19 cellular contexts compared by ENCODE assay signal in genomic region chr3:102020670-102021069, GRCh38.
A peak's percentile ranks its signal among the peaks of the same experiment; 100 is the strongest.
DNase-seq lines count a peak whose midpoint lies in the region; ATAC-seq, FAIRE-seq and TF ChIP-seq lines count a peak whose summit lies in the region.
"Had no signal": no experiment of that assay in that cellular context is flagged by ENCODE, and none has a peak within 500 bp of the region (broad histone marks: within the 10 kb centered on the region; RNA-seq: fewer than 3 reads in every experiment).

No MANE protein-coding gene starts in this region.

- POLR2A ChIA-PET in K562 (lab: Yijun Ruan, JAX): no interaction called here

- peak; percentile 42 for DNase-seq in NOMO-1 treated with DMSO at 0.1 percent for 48 hours (lab: John Stamatoyannopoulos, UW; ENCODE audit: unreplicated experiment)
- DNase-seq in NOMO-1 treated with dmso at 0.1 percent for 144 hours (lab: John Stamatoyannopoulos, UW; ENCODE audit: unreplicated experiment): no peak
- DNase-seq in K562 (ENCODE audit: extremely low read depth in 1 of 4, low spot score in 3 of 4): no peak
- no peak for DNase-seq in activated CD4-positive, CD25-positive, alpha-beta regulatory T cell treated with anti-CD3 and anti-CD28 coated beads, Interleukin-2, amount 50 U/mL, for 72 hours
- no peak for DNase-seq in KBM-7
- no peak for DNase-seq in activated naive CD8-positive, alpha-beta T cell treated with anti-CD3 and anti-CD28 coated beads for 36 hours
- DNase-seq: DMS79, NCI-H1092 treated with DMSO at 0.1 percent for 48 hours, NCI-H1436 treated with DMSO at 0.1 percent for 48 hours, NCI-H1930, NCI-H345, NCI-H524 treated with DMSO at 0.1 percent for 48 hours had no signal

- H3K36me3 ChIP-seq in Loucy (ENCODE audit: insufficient read depth, low read length): no peaks in the 10 kb centered on the region
- no peaks in the 10 kb centered on the region for H3K36me3 ChIP-seq in K562 (ENCODE audit: control insufficient read depth, insufficient read depth, low read length)
- no peaks in the 10 kb centered on the region for H3K36me3 ChIP-seq in skeletal muscle tissue (ENCODE audit: control insufficient read depth in 3 of 3, insufficient read depth in 3 of 3, low read length in 3 of 3)

- no peaks in the 10 kb centered on the region for H3K9me3 Mint-ChIP-seq in activated naive CD8-positive, alpha-beta T cell treated with anti-CD3 and anti-CD28 coated beads for 36 hours

- H3K4me3 ChIP-seq in Loucy (ENCODE audit: low read length, poor library complexity, severe bottlenecking): no peak overlapping the region
- no peak overlapping the region for H3K4me3 ChIP-seq in K562
- no peak overlapping the region for H3K4me3 ChIP-seq in skeletal muscle tissue (ENCODE audit: low read length in 3 of 3)

- no peak overlapping the region for H3K4me3 Mint-ChIP-seq in activated naive CD8-positive, alpha-beta T cell treated with anti-CD3 and anti-CD28 coated beads for 36 hours

- no peaks in the 10 kb centered on the region for H3K27me3 Mint-ChIP-seq in activated naive CD8-positive, alpha-beta T cell treated with anti-CD3 and anti-CD28 coated beads for 36 hours

- no peaks in the 10 kb centered on the region for H3K9me3 ChIP-seq in Loucy (ENCODE audit: insufficient read depth, low read depth, low read length)
- H3K9me3 ChIP-seq in K562 (replicated peaks; ENCODE audit: control insufficient read depth, insufficient read depth, low read depth, low read length): no peaks in the 10 kb centered on the region
- no peaks in the 10 kb centered on the region for H3K9me3 ChIP-seq in skeletal muscle tissue (ENCODE audit: control insufficient read depth in 3 of 3, low read length in 3 of 3)

- H3K4me2 ChIP-seq in Loucy (ENCODE audit: low read depth, low read length, poor library complexity, severe bottlenecking) (no peak overlapping the region), K562 (ENCODE audit: insufficient read depth, low read length) (no peak overlapping the region)

- H3F3A ChIP-seq in Loucy (ENCODE audit: low read depth): no peaks in the 10 kb centered on the region

- TF ChIP-seq POLR2A in K562 (conservative IDR thresholded peaks at IDR 0.05): no peak

- in situ Hi-C loops in K562 (cut with MboI): no loop called here
- in situ Hi-C loops in KBM-7 (cut with MboI; ENCODE audit: low pct_unique_long_range_greater_than_20kb, low sequenced_read_pairs): no loop called here

- TF ChIP-seq CTCF in Loucy (conservative IDR thresholded peaks at IDR 0.05; ENCODE audit: low read length) (no peak), K562 (IDR thresholded peaks at IDR 0.05 in 2 of 3, conservative IDR thresholded peaks at IDR 0.05 in 1 of 3; ENCODE audit: insufficient read depth in 2 of 3, low read depth in 1 of 3, low read length in 3 of 3) (no peak)

- no peaks in the 10 kb centered on the region for H3K36me3 Mint-ChIP-seq in activated naive CD8-positive, alpha-beta T cell treated with anti-CD3 and anti-CD28 coated beads for 36 hours

- ATAC-seq in K562: no peak
- ATAC-seq: Panc1 had no signal

- no peaks in the 10 kb centered on the region for H3K79me2 ChIP-seq in Loucy (ENCODE audit: insufficient read depth, low read length)
- no peaks in the 10 kb centered on the region for H3K79me2 ChIP-seq in K562 (ENCODE audit: control insufficient read depth, insufficient read depth, low read length)

- H3K9ac ChIP-seq in Loucy (ENCODE audit: low read depth, low read length, poor library complexity, severe bottlenecking): no peak overlapping the region
- no peak overlapping the region for H3K9ac ChIP-seq in K562 (ENCODE audit: insufficient read depth in 1 of 2, low read depth in 2 of 2, low read length in 2 of 2)
- H3K9ac ChIP-seq in skeletal muscle tissue (ENCODE audit: low read depth in 1 of 3, low read length in 3 of 3): no peak overlapping the region

- no TSS peak for BruUV-seq in K562 (replicated peaks; lab: Mats Ljungman, UMichigan)

- WGBS in K562 (ENCODE audit: insufficient coverage, low coverage, missing lambda C conversion rate): 0% methylated on average over 1 of the region's 1 CpG

- no peak for FAIRE-seq in K562 (lab: Jason Lieb, UNC)
- FAIRE-seq: GM19239, H54 had no signal

- H3K27ac ChIP-seq in K562 (ENCODE audit: extremely low read depth, low read depth, low read length) (no peak overlapping the region), skeletal muscle tissue (ENCODE audit: low read depth, low read length) (peak overlapping the region; percentile 26)
- H3K27ac ChIP-seq: 22Rv1, C4-2B had no signal

- intact Hi-C loops in K562 (cut with micrococcal nuclease): no loop called here

- H4K20me1 ChIP-seq in Loucy (ENCODE audit: insufficient read depth, low read length, poor library complexity, severe bottlenecking) (no peaks in the 10 kb centered on the region), K562 (replicated peaks; ENCODE audit: control insufficient read depth, insufficient read depth, low read length) (no peaks in the 10 kb centered on the region)

- CTCF ChIA-PET in K562 (lab: Yijun Ruan, JAX; ENCODE audit: low intra/inter-chr PET ratio): no interaction called here

- H3K4me1 ChIP-seq in Loucy (ENCODE audit: insufficient read depth, low read length, poor library complexity, severe bottlenecking) (peaks cover 9% of the 10 kb centered on the region), K562 (replicated peaks in 1 of 2; ENCODE audit: control insufficient read depth in 2 of 2, insufficient read depth in 2 of 2, low read length in 2 of 2) (no peaks in the 10 kb centered on the region), skeletal muscle tissue (ENCODE audit: control insufficient read depth in 3 of 3, insufficient read depth in 3 of 3, low read length in 3 of 3) (no peaks in the 10 kb centered on the region)

- no peak for TF ChIP-seq EP300 in K562 (IDR thresholded peaks at IDR 0.05; ENCODE audit: low read length)

- no peaks in the 10 kb centered on the region for H3K9me2 ChIP-seq in Loucy (replicated peaks; ENCODE audit: low read depth, low read length)

- TF ChIP-seq RAD21 in K562 (CRISPR knock-in tag; conservative IDR thresholded peaks at IDR 0.05 in 1 of 2, IDR thresholded peaks at IDR 0.05 in 1 of 2): no peak

- no peak overlapping the region for H3K27ac Mint-ChIP-seq in activated naive CD8-positive, alpha-beta T cell treated with anti-CD3 and anti-CD28 coated beads for 36 hours

- no peaks in the 10 kb centered on the region for H3K27me3 ChIP-seq in Loucy (ENCODE audit: insufficient read depth, low read length, poor library complexity, severe bottlenecking)
- no peaks in the 10 kb centered on the region for H3K27me3 ChIP-seq in K562 (ENCODE audit: control insufficient read depth in 2 of 2, insufficient read depth in 2 of 2, low read length in 2 of 2)
- H3K27me3 ChIP-seq in skeletal muscle tissue (ENCODE audit: control insufficient read depth in 3 of 3, insufficient read depth in 3 of 3, low read length in 3 of 3): no peaks in the 10 kb centered on the region

- no peaks in the 10 kb centered on the region for H3K9me1 ChIP-seq in K562 (ENCODE audit: control insufficient read depth, insufficient read depth, low read length)

- H3K4me1 Mint-ChIP-seq in activated naive CD8-positive, alpha-beta T cell treated with anti-CD3 and anti-CD28 coated beads for 36 hours: peaks cover 17% of the 10 kb centered on the region

- H2AFZ ChIP-seq in Loucy (ENCODE audit: low read length): peak overlapping the region; percentile 47; the same call in 1 of the 2 replicates
- no peak overlapping the region for H2AFZ ChIP-seq in K562 (ENCODE audit: low read depth, low read length)

TF ChIP-seq in K562, 482 proteins besides CTCF, POLR2A, EP300 and RAD21:
- 0 out of 2 replicates have a peak, but pooled peaks have one; percentile 12 for TF ChIP-seq ZNF316 (IDR thresholded peaks at IDR 0.05)
- no peak for TF ChIP-seq PTBP1 (IDR thresholded peaks at IDR 0.05; ENCODE audit: low read depth, low read length)
- no peak for TF ChIP-seq ZC3H11A (IDR thresholded peaks at IDR 0.05; ENCODE audit: low read depth, low read length)
TF ChIP-seq in K562: peak in this region for 1.
